11 cellular contexts compared by ENCODE assay signal in the genomic region with DNA sequence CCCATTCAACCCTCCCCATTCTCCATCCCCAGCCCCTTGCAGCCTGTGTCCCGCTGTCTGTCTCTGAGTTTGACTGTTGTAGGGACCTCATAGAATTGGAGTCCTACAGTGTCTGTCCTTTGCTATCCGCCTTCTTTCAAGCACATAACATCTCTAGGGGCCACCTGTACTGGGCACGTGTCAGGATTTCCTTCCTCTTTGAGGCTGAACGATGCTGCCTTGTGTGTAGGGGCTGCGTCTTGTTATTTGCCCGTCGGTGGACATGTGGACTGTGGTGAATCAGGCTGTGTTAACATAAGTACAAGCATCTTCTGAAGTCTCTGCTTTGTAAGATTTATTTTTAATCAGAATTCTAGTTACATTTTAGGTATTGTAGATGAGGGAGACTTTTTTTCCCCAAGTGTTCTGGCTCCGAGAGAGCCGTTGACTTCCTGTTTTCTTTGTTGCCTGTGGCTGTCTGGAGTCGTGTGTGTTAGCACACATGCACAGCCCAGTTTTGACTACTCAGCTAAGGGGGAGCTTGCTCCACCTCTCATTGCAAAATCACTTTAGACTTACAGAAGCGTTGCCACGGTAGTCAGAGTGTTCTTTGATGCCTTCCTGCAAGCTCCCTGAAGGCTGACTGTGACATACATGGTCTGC. TPM values are rescaled to one million over a fixed set of nuclear protein-coding genes. Genes with fewer than 3 reads are reported as not detected.
DNase-seq lines count a peak whose midpoint lies in the region; ATAC-seq and TF ChIP-seq lines count a peak whose summit lies in the region.
"Had no signal": no experiment of that assay in that cellular context is flagged by ENCODE, and none has a peak within 500 bp of the region (broad histone marks: within the 10 kb centered on the region; RNA-seq: fewer than 3 reads in every experiment).

No MANE protein-coding gene starts in this region.

- H3K9me3 Mint-ChIP-seq in activated CD8-positive, alpha-beta memory T cell treated with anti-CD3 and anti-CD28 coated beads, Interleukin-2, amount 10 ng/mL, durations not matched to agents 7 days and 5 days (ENCODE audit: low read depth), result no peaks in the 10 kb centered on the region
- H3K9me3 Mint-ChIP-seq in activated CD8-positive, alpha-beta T cell treated with anti-CD3 and anti-CD28 coated beads for 36 hours, result no peaks in the 10 kb centered on the region
- H3K9me3 Mint-ChIP-seq in stimulated activated naive B cell treated with anti-CD40 and anti-IgM and Interleukin-4, amounts not matched to agents 10 μg/mL and 1 μg/mL and 100 μg/mL, for 72 hours, result peaks cover 0 to 2% of the 10 kb centered on the region in 2 donors

- CTCF ChIA-PET in activated CD8-positive, alpha-beta memory T cell treated with anti-CD3 and anti-CD28 coated beads, Interleukin-2, amount 10 ng/mL, durations not matched to agents 7 days and 5 days (lab: Charles Lee), result interaction anchor here (1.0 kb wide), 1 partner anchor 24 kb away, joined by 3 read pairs; no protein-coding TSS in a partner anchor
- CTCF ChIA-PET in activated CD8-positive, alpha-beta T cell treated with anti-CD3 and anti-CD28 coated beads for 36 hours (lab: Charles Lee), result interaction anchor here (1.3 kb wide), 2 partner anchors 25 to 294 kb away, joined by 3 to 4 read pairs; partner anchors contain the start of gene SPG7

- no peak for TF ChIP-seq POLR2A in suprapubic skin (IDR thresholded peaks at IDR 0.05)

- no peak for TF ChIP-seq EP300 in suprapubic skin (IDR thresholded peaks at IDR 0.05)

- peaks cover 41% of the 10 kb centered on the region for H3K36me3 Mint-ChIP-seq in activated CD8-positive, alpha-beta memory T cell treated with anti-CD3 and anti-CD28 coated beads, Interleukin-2, amount 10 ng/mL, durations not matched to agents 7 days and 5 days
- peaks cover 40% of the 10 kb centered on the region for H3K36me3 Mint-ChIP-seq in activated CD8-positive, alpha-beta T cell treated with anti-CD3 and anti-CD28 coated beads for 36 hours (ENCODE audit: low read depth)
- peaks cover 57 to 59% of the 10 kb centered on the region in 2 donors for H3K36me3 Mint-ChIP-seq in stimulated activated naive B cell treated with anti-CD40 and anti-IgM and Interleukin-4, amounts not matched to agents 10 μg/mL and 1 μg/mL and 100 μg/mL, for 72 hours

- H3K9me3 ChIP-seq in cardiac muscle cell (ENCODE audit: low read depth), result no peaks in the 10 kb centered on the region
- H3K9me3 ChIP-seq in suprapubic skin, result no peaks in the 10 kb centered on the region
- H3K9me3 ChIP-seq: thoracic aorta had no signal

- no peak for TF ChIP-seq CTCF in activated CD8-positive, alpha-beta T cell treated with anti-CD3 and anti-CD28 coated beads for 36 hours (IDR thresholded peaks at IDR 0.05)
- no peak for TF ChIP-seq CTCF in cardiac muscle cell (IDR thresholded peaks at IDR 0.05; ENCODE audit: low read depth, low read length)
- no peak for TF ChIP-seq CTCF in suprapubic skin (IDR thresholded peaks at IDR 0.05)

- peak; percentile 73 for ATAC-seq in activated CD8-positive, alpha-beta memory T cell treated with anti-CD3 and anti-CD28 coated beads, Interleukin-2, amount 10 ng/mL, durations not matched to agents 7 days and 5 days
- ATAC-seq in activated CD8-positive, alpha-beta T cell treated with anti-CD3 and anti-CD28 coated beads for 36 hours, result peak; percentile 84
- ATAC-seq in stimulated activated naive B cell treated with anti-CD40 and anti-IgM and Interleukin-4, amounts not matched to agents 10 μg/mL and 1 μg/mL and 100 μg/mL, for 72 hours (replicated peaks), result peak; percentile 92 to 94

- H3K4me3 ChIP-seq in cardiac muscle cell, result no peak overlapping the region
- no peak overlapping the region for H3K4me3 ChIP-seq in suprapubic skin
- H3K4me3 ChIP-seq: thoracic aorta had no signal

- H3K4me3 Mint-ChIP-seq in activated CD8-positive, alpha-beta memory T cell treated with anti-CD3 and anti-CD28 coated beads, Interleukin-2, amount 10 ng/mL, durations not matched to agents 7 days and 5 days, result no peak overlapping the region
- no peak overlapping the region for H3K4me3 Mint-ChIP-seq in activated CD8-positive, alpha-beta T cell treated with anti-CD3 and anti-CD28 coated beads for 36 hours
- peak overlapping the region in 1 of 2 donors; percentile 24 for H3K4me3 Mint-ChIP-seq in stimulated activated naive B cell treated with anti-CD40 and anti-IgM and Interleukin-4, amounts not matched to agents 10 μg/mL and 1 μg/mL and 100 μg/mL, for 72 hours

- H3K4me1 Mint-ChIP-seq in activated CD8-positive, alpha-beta memory T cell treated with anti-CD3 and anti-CD28 coated beads, Interleukin-2, amount 10 ng/mL, durations not matched to agents 7 days and 5 days, result peaks cover 20% of the 10 kb centered on the region
- H3K4me1 Mint-ChIP-seq in activated CD8-positive, alpha-beta T cell treated with anti-CD3 and anti-CD28 coated beads for 36 hours (ENCODE audit: low read depth), result peaks cover 23% of the 10 kb centered on the region
- H3K4me1 Mint-ChIP-seq in stimulated activated naive B cell treated with anti-CD40 and anti-IgM and Interleukin-4, amounts not matched to agents 10 μg/mL and 1 μg/mL and 100 μg/mL, for 72 hours, result peaks cover 15 to 22% of the 10 kb centered on the region in 2 donors

- H3K27ac ChIP-seq in cardiac muscle cell, result peak overlapping the region; percentile 23
- no peak overlapping the region for H3K27ac ChIP-seq in suprapubic skin
- H3K27ac ChIP-seq: thoracic aorta had no signal

- POLR2A ChIA-PET in activated CD8-positive, alpha-beta T cell treated with anti-CD3 and anti-CD28 coated beads for 36 hours (lab: Charles Lee), result no interaction called here

- 66% methylated on average over 12 of the region's 12 CpGs for WGBS in suprapubic skin

- peak; percentile 47 for DNase-seq in activated CD8-positive, alpha-beta memory T cell treated with anti-CD3 and anti-CD28 coated beads, Interleukin-2, amount 10 ng/mL, durations not matched to agents 7 days and 5 days
- DNase-seq in activated CD8-positive, alpha-beta memory T cell treated with anti-CD3 and anti-CD28 coated beads for 24 hours, result no peak
- DNase-seq in activated CD8-positive, alpha-beta T cell treated with anti-CD3 and anti-CD28 coated beads for 36 hours, result peak; percentile 33
- DNase-seq in cardiac muscle cell (ENCODE audit: low read depth in 1 of 2, low spot score in 1 of 2) (peak in 1 of 2 donors; percentile 80), suprapubic skin (ENCODE audit: low spot score in 2 of 2) (no peak), SW480 (ENCODE audit: low spot score) (no peak), NCI-H510A treated with DMSO at 0.1 percent for 48 hours (lab: John Stamatoyannopoulos, UW) (no peak)
- no peak for DNase-seq in stimulated activated naive B cell treated with anti-CD40 and anti-IgM and Interleukin-4, amounts not matched to agents 10 μg/mL and 1 μg/mL and 100 μg/mL, for 72 hours
- DNase-seq: 8988T, mesendoderm had no signal

- H3K27me3 ChIP-seq in cardiac muscle cell (no peaks in the 10 kb centered on the region), suprapubic skin (no peaks in the 10 kb centered on the region)

- no peaks in the 10 kb centered on the region for H3K27me3 Mint-ChIP-seq in activated CD8-positive, alpha-beta memory T cell treated with anti-CD3 and anti-CD28 coated beads, Interleukin-2, amount 10 ng/mL, durations not matched to agents 7 days and 5 days
- no peaks in the 10 kb centered on the region for H3K27me3 Mint-ChIP-seq in activated CD8-positive, alpha-beta T cell treated with anti-CD3 and anti-CD28 coated beads for 36 hours
- H3K27me3 Mint-ChIP-seq in stimulated activated naive B cell treated with anti-CD40 and anti-IgM and Interleukin-4, amounts not matched to agents 10 μg/mL and 1 μg/mL and 100 μg/mL, for 72 hours, result no peaks in the 10 kb centered on the region

- H3K4me1 ChIP-seq in cardiac muscle cell (ENCODE audit: low read depth) (no peaks in the 10 kb centered on the region), suprapubic skin (no peaks in the 10 kb centered on the region)

- intact Hi-C loops in activated CD8-positive, alpha-beta T cell treated with anti-CD3 and anti-CD28 coated beads for 36 hours (cut with micrococcal nuclease), result no loop called here

- H3K36me3 ChIP-seq in cardiac muscle cell, result peaks cover 38% of the 10 kb centered on the region
- peaks cover 88% of the 10 kb centered on the region for H3K36me3 ChIP-seq in suprapubic skin

- peak overlapping the region; percentile 73 for H3K27ac Mint-ChIP-seq in activated CD8-positive, alpha-beta memory T cell treated with anti-CD3 and anti-CD28 coated beads, Interleukin-2, amount 10 ng/mL, durations not matched to agents 7 days and 5 days
- peak overlapping the region; percentile 83 for H3K27ac Mint-ChIP-seq in activated CD8-positive, alpha-beta T cell treated with anti-CD3 and anti-CD28 coated beads for 36 hours
- peak overlapping the region; percentile 78 for H3K27ac Mint-ChIP-seq in stimulated activated naive B cell treated with anti-CD40 and anti-IgM and Interleukin-4, amounts not matched to agents 10 μg/mL and 1 μg/mL and 100 μg/mL, for 72 hours

RNA-seq across cellular contexts. Expression of gene SPG7, which starts 26.1 kb away (rescaled TPM):
- 100 to 1,000 TPM in 1 of 2 experiments, 10 to 100 TPM in 1; 92.1 to 110 TPM for total RNA-seq in activated CD8-positive, alpha-beta memory T cell treated with anti-CD3 and anti-CD28 coated beads, Interleukin-2, amount 10 ng/mL, durations not matched to agents 7 days and 5 days
- 10 to 100 TPM; 78.6 to 79.8 TPM for total RNA-seq in activated CD8-positive, alpha-beta T cell treated with anti-CD3 and anti-CD28 coated beads for 36 hours
- total RNA-seq in cardiac muscle cell, result 173 and 248 TPM in 2 replicates
- 99.1 and 110 TPM in 2 replicates for polyA plus RNA-seq in cardiac muscle cell
- total RNA-seq in suprapubic skin, result 100 to 1,000 TPM; 131 to 324 (median 144) TPM

RNA-seq across cellular contexts. Expression of gene RPL13, which starts 26.2 kb away (rescaled TPM):
- total RNA-seq in activated CD8-positive, alpha-beta memory T cell treated with anti-CD3 and anti-CD28 coated beads, Interleukin-2, amount 10 ng/mL, durations not matched to agents 7 days and 5 days, result 1,000 to 10,000 TPM; 2,153 to 2,209 TPM
- 1,000 to 10,000 TPM; 3,056 to 3,151 TPM for total RNA-seq in activated CD8-positive, alpha-beta T cell treated with anti-CD3 and anti-CD28 coated beads for 36 hours
- total RNA-seq in cardiac muscle cell (4,932 and 5,939 TPM in 2 replicates), suprapubic skin (1,000 to 10,000 TPM; 4,033 to 9,308 (median 7,964) TPM)
- polyA plus RNA-seq in cardiac muscle cell, result 1,293 and 1,556 TPM in 2 replicates

RNA-seq across cellular contexts. Expression of gene CPNE7, which starts 41.3 kb away (rescaled TPM):
- total RNA-seq in activated CD8-positive, alpha-beta memory T cell treated with anti-CD3 and anti-CD28 coated beads, Interleukin-2, amount 10 ng/mL, durations not matched to agents 7 days and 5 days, result 1 to 10 TPM in 1 of 2 experiments, under 1 TPM in 1; 0.38 to 3.1 TPM
- 1 to 10 TPM; 8.5 to 9.5 TPM for total RNA-seq in activated CD8-positive, alpha-beta T cell treated with anti-CD3 and anti-CD28 coated beads for 36 hours
- total RNA-seq in cardiac muscle cell (0.88 and 2.2 TPM in 2 replicates), suprapubic skin (10 to 100 TPM in 1 of 4 donors, 1 to 10 TPM in 1, under 1 TPM in 1, not detected in 1; 0.51 to 12.9 (median 2.9) TPM)
- 1.6 and 7.0 TPM in 2 replicates for polyA plus RNA-seq in cardiac muscle cell
- total RNA-seq: thoracic aorta had no signal

RNA-seq across cellular contexts. Expression of gene ANKRD11, which starts 43.9 kb away (rescaled TPM):
- total RNA-seq in activated CD8-positive, alpha-beta memory T cell treated with anti-CD3 and anti-CD28 coated beads, Interleukin-2, amount 10 ng/mL, durations not matched to agents 7 days and 5 days, result 100 to 1,000 TPM; 184 to 235 TPM
- 100 to 1,000 TPM; 145 to 147 TPM for total RNA-seq in activated CD8-positive, alpha-beta T cell treated with anti-CD3 and anti-CD28 coated beads for 36 hours
- total RNA-seq in cardiac muscle cell (70.1 and 111 TPM in 2 replicates), suprapubic skin (100 to 1,000 TPM in 3 of 4 donors, 10 to 100 TPM in 1; 85.4 to 212 (median 127) TPM)
- 131 and 159 TPM in 2 replicates for polyA plus RNA-seq in cardiac muscle cell

Comparison
In these comparisons a context has a peak if more than half of its experiments do, and no peak if none do; other contexts are left out.
1. DNase-seq: peak in activated CD8-positive, alpha-beta memory T cell treated with anti-CD3 and anti-CD28 coated beads, Interleukin-2, amount 10 ng/mL, durations not matched to agents 7 days and 5 days (single experiment) and activated CD8-positive, alpha-beta T cell treated with anti-CD3 and anti-CD28 coated beads for 36 hours (single experiment); none in activated CD8-positive, alpha-beta memory T cell treated with anti-CD3 and anti-CD28 coated beads for 24 hours (single experiment), stimulated activated naive B cell treated with anti-CD40 and anti-IgM and Interleukin-4, amounts not matched to agents 10 μg/mL and 1 μg/mL and 100 μg/mL, for 72 hours (single experiment), suprapubic skin (0 of 2), SW480 (single experiment) and NCI-H510A treated with DMSO at 0.1 percent for 48 hours (single experiment).
2. Peak in every context shown above with its lines, with median percentiles within 50 percentile points of each other: ATAC-seq and H3K27ac Mint-ChIP-seq.